ENCODE assay signal across 20 cellular contexts in the genomic region with DNA sequence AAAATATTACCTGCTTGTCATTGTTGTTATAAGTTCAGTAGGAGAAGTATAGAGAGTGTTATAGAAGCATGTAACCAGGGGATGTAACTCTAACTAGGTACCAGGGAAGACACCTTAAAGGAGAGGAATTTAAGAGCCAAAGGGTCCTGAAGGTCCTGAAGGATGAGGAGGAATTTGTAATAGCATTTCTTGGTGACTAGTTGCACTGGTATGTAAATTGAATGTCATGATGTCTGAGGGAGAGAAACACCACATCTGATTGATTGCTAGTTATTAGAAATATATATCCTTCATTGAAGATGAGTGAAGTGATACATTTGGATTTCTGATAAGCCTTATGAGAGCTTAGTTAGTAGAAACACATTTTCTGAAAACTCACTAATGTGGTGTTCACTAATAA.
"Had no signal": no experiment of that assay in that cellular context is flagged by ENCODE, and none has a peak within 500 bp of the region (broad histone marks: within the 10 kb centered on the region; RNA-seq: fewer than 3 reads in every experiment).

No MANE protein-coding gene starts in this region.

- DNase-seq: activated B cell treated with CpG ODN at 0.5 μM for 24 hours; activated CD4-positive, alpha-beta T cell treated with anti-CD3 and anti-CD28 coated beads, Interleukin-2, amount 10 ng/mL, durations not matched to agents 24 days and 14 days; activated CD8-positive, alpha-beta memory T cell treated with anti-CD3 and anti-CD28 coated beads, Interleukin-2, amount 10 ng/mL, durations not matched to agents 7 days and 5 days; activated CD8-positive, alpha-beta T cell treated with anti-CD3 and anti-CD28 coated beads for 36 hours; activated effector memory CD4-positive, alpha-beta T cell treated with anti-CD3 and anti-CD28 coated beads, Interleukin-2, amount 50 U/mL, for 16 hours; activated naive CD4-positive, alpha-beta T cell treated with anti-CD3 and anti-CD28 coated beads, Interleukin-2, amount 10 ng/mL, durations not matched to agents 7 days and 5 days; activated T-cell treated with anti-CD3 and anti-CD28 coated beads for 4 hours; brain microvascular endothelial cell; caudate nucleus; effector memory CD4-positive, alpha-beta T cell; foreskin keratinocyte; lower lobe of right lung; naive thymus-derived CD4-positive, alpha-beta T cell; right lobe of liver; small intestine; stimulated activated CD4-positive, alpha-beta T cell treated with anti-CD3 and anti-CD28 coated beads, Interleukin-2, amount 100 ng/mL, for 24 hours; stimulated activated naive CD8-positive, alpha-beta T cell treated with anti-CD3 and anti-CD28 coated beads, Interleukin-15, amount 100 ng/mL, for 72 hours; tibial artery had no signal

- H3K4me1 Mint-ChIP-seq: activated B cell treated with CpG ODN at 0.5 μM for 24 hours; activated CD4-positive, alpha-beta T cell treated with anti-CD3 and anti-CD28 coated beads, Interleukin-2, amount 10 ng/mL, durations not matched to agents 24 days and 14 days; activated CD8-positive, alpha-beta memory T cell treated with anti-CD3 and anti-CD28 coated beads, Interleukin-2, amount 10 ng/mL, durations not matched to agents 7 days and 5 days; activated naive CD4-positive, alpha-beta T cell treated with anti-CD3 and anti-CD28 coated beads, Interleukin-2, amount 10 ng/mL, durations not matched to agents 7 days and 5 days; stimulated activated effector memory CD8-positive, alpha-beta T cell treated with anti-CD3 and anti-CD28 coated beads, Interleukin-12 subunit alpha, Interleukin-12 subunit beta, amount 100 ng/mL, for 72 hours; stimulated activated naive CD8-positive, alpha-beta T cell treated with anti-CD3 and anti-CD28 coated beads, Interleukin-15, amount 100 ng/mL, for 72 hours had no signal

- H3K36me3 ChIP-seq: brain microvascular endothelial cell, lower lobe of right lung, right lobe of liver, tibial artery had no signal

- H3K36me3 Mint-ChIP-seq: activated CD8-positive, alpha-beta memory T cell treated with anti-CD3 and anti-CD28 coated beads, Interleukin-2, amount 10 ng/mL, durations not matched to agents 7 days and 5 days; activated naive CD4-positive, alpha-beta T cell treated with anti-CD3 and anti-CD28 coated beads, Interleukin-2, amount 10 ng/mL, durations not matched to agents 7 days and 5 days; naive thymus-derived CD4-positive, alpha-beta T cell; stimulated activated effector memory CD8-positive, alpha-beta T cell treated with anti-CD3 and anti-CD28 coated beads, Interleukin-12 subunit alpha, Interleukin-12 subunit beta, amount 100 ng/mL, for 72 hours had no signal

- H3K27ac ChIP-seq: brain microvascular endothelial cell, foreskin keratinocyte, lower lobe of right lung, right lobe of liver, tibial artery had no signal

- H3K9me3 Mint-ChIP-seq: activated CD4-positive, alpha-beta T cell treated with anti-CD3 and anti-CD28 coated beads, Interleukin-2, amount 10 ng/mL, durations not matched to agents 24 days and 14 days had no signal

- H3K9me3 ChIP-seq: lower lobe of right lung, right lobe of liver, tibial artery had no signal

- H3K4me1 ChIP-seq: foreskin keratinocyte, lower lobe of right lung, right lobe of liver, tibial artery had no signal

- H3K4me3 Mint-ChIP-seq: activated B cell treated with CpG ODN at 0.5 μM for 24 hours; activated CD4-positive, alpha-beta T cell treated with anti-CD3 and anti-CD28 coated beads, Interleukin-2, amount 10 ng/mL, durations not matched to agents 24 days and 14 days; activated CD8-positive, alpha-beta memory T cell treated with anti-CD3 and anti-CD28 coated beads, Interleukin-2, amount 10 ng/mL, durations not matched to agents 7 days and 5 days; activated CD8-positive, alpha-beta T cell treated with anti-CD3 and anti-CD28 coated beads for 36 hours; activated naive CD4-positive, alpha-beta T cell treated with anti-CD3 and anti-CD28 coated beads, Interleukin-2, amount 10 ng/mL, durations not matched to agents 7 days and 5 days; naive thymus-derived CD4-positive, alpha-beta T cell; neural crest cell; stimulated activated effector memory CD8-positive, alpha-beta T cell treated with anti-CD3 and anti-CD28 coated beads, Interleukin-12 subunit alpha, Interleukin-12 subunit beta, amount 100 ng/mL, for 72 hours; stimulated activated naive CD8-positive, alpha-beta T cell treated with anti-CD3 and anti-CD28 coated beads, Interleukin-15, amount 100 ng/mL, for 72 hours had no signal

- H3K27me3 Mint-ChIP-seq: activated B cell treated with CpG ODN at 0.5 μM for 24 hours; activated CD4-positive, alpha-beta T cell treated with anti-CD3 and anti-CD28 coated beads, Interleukin-2, amount 10 ng/mL, durations not matched to agents 24 days and 14 days; activated CD8-positive, alpha-beta memory T cell treated with anti-CD3 and anti-CD28 coated beads, Interleukin-2, amount 10 ng/mL, durations not matched to agents 7 days and 5 days; activated CD8-positive, alpha-beta T cell treated with anti-CD3 and anti-CD28 coated beads for 36 hours; activated naive CD4-positive, alpha-beta T cell treated with anti-CD3 and anti-CD28 coated beads, Interleukin-2, amount 10 ng/mL, durations not matched to agents 7 days and 5 days; naive thymus-derived CD4-positive, alpha-beta T cell; stimulated activated naive CD8-positive, alpha-beta T cell treated with anti-CD3 and anti-CD28 coated beads, Interleukin-15, amount 100 ng/mL, for 72 hours had no signal

- H3K4me3 ChIP-seq: lower lobe of right lung, right lobe of liver, tibial artery had no signal

- H3K27ac Mint-ChIP-seq: activated B cell treated with CpG ODN at 0.5 μM for 24 hours; activated CD4-positive, alpha-beta T cell treated with anti-CD3 and anti-CD28 coated beads, Interleukin-2, amount 10 ng/mL, durations not matched to agents 24 days and 14 days; activated CD8-positive, alpha-beta memory T cell treated with anti-CD3 and anti-CD28 coated beads, Interleukin-2, amount 10 ng/mL, durations not matched to agents 7 days and 5 days; activated CD8-positive, alpha-beta T cell treated with anti-CD3 and anti-CD28 coated beads for 36 hours; activated naive CD4-positive, alpha-beta T cell treated with anti-CD3 and anti-CD28 coated beads, Interleukin-2, amount 10 ng/mL, durations not matched to agents 7 days and 5 days; naive thymus-derived CD4-positive, alpha-beta T cell; stimulated activated effector memory CD8-positive, alpha-beta T cell treated with anti-CD3 and anti-CD28 coated beads, Interleukin-12 subunit alpha, Interleukin-12 subunit beta, amount 100 ng/mL, for 72 hours; stimulated activated naive CD8-positive, alpha-beta T cell treated with anti-CD3 and anti-CD28 coated beads, Interleukin-15, amount 100 ng/mL, for 72 hours had no signal

- H3K27me3 ChIP-seq: brain microvascular endothelial cell, foreskin keratinocyte, right lobe of liver, tibial artery had no signal
